ENCODE assay signal across 9 cellular contexts in genomic region chr15:59885832-59886231, GRCh38.
DNase-seq lines count a peak whose midpoint lies in the region; ATAC-seq and TF ChIP-seq lines count a peak whose summit lies in the region.
"Had no signal": no experiment of that assay in that cellular context is flagged by ENCODE, and none has a peak within 500 bp of the region (broad histone marks: within the 10 kb centered on the region; RNA-seq: fewer than 3 reads in every experiment).

No MANE protein-coding gene starts in this region.

- DNase-seq in EL (peak; percentile 42), NCI-H187 treated with DMSO at 0.1 percent for 48 hours (lab: John Stamatoyannopoulos, UW) (peak; percentile 79), SK-N-DZ (ENCODE audit: low spot score) (peak; percentile 8), nephron progenitor cell (peak; percentile 67), NCI-H2029 treated with DMSO at 0.1 percent for 48 hours (lab: John Stamatoyannopoulos, UW) (no peak), GM13976 (ENCODE audit: low spot score) (no peak)
- DNase-seq in activated CD4-positive, alpha-beta memory T cell treated with anti-CD3 and anti-CD28 coated beads, Interleukin-2, amount 10 ng/mL, durations not matched to agents 7 days and 5 days: no peak
- DNase-seq: uterus had no signal

- peak overlapping the region; percentile 50 for H3K4me3 Mint-ChIP-seq in nephron progenitor cell
- H3K4me3 Mint-ChIP-seq in activated CD4-positive, alpha-beta memory T cell treated with anti-CD3 and anti-CD28 coated beads, Interleukin-2, amount 10 ng/mL, durations not matched to agents 7 days and 5 days: no peak overlapping the region

- CTCF ChIA-PET in activated CD4-positive, alpha-beta memory T cell treated with anti-CD3 and anti-CD28 coated beads, Interleukin-2, amount 10 ng/mL, durations not matched to agents 7 days and 5 days (lab: Charles Lee): no interaction called here

- in situ Hi-C loops in GM13976 (cut with MboI; ENCODE audit: low sequenced_read_pairs, unreplicated experiment): no loop called here

- peaks cover 4% of the 10 kb centered on the region for H3K9me3 Mint-ChIP-seq in nephron progenitor cell
- H3K9me3 Mint-ChIP-seq in activated CD4-positive, alpha-beta memory T cell treated with anti-CD3 and anti-CD28 coated beads, Interleukin-2, amount 10 ng/mL, durations not matched to agents 7 days and 5 days: no peaks in the 10 kb centered on the region

- no peak for ATAC-seq in GM21619 (IDR thresholded peaks at IDR 0.05; ENCODE audit: unreplicated experiment)

- H3K27ac Mint-ChIP-seq in nephron progenitor cell: peak overlapping the region; percentile 76
- H3K27ac Mint-ChIP-seq in activated CD4-positive, alpha-beta memory T cell treated with anti-CD3 and anti-CD28 coated beads, Interleukin-2, amount 10 ng/mL, durations not matched to agents 7 days and 5 days: no peak overlapping the region

- peaks cover 37% of the 10 kb centered on the region for H3K4me1 Mint-ChIP-seq in nephron progenitor cell
- H3K4me1 Mint-ChIP-seq in activated CD4-positive, alpha-beta memory T cell treated with anti-CD3 and anti-CD28 coated beads, Interleukin-2, amount 10 ng/mL, durations not matched to agents 7 days and 5 days: no peaks in the 10 kb centered on the region

- POLR2A ChIA-PET in activated CD4-positive, alpha-beta memory T cell treated with anti-CD3 and anti-CD28 coated beads, Interleukin-2, amount 10 ng/mL, durations not matched to agents 7 days and 5 days (lab: Charles Lee): no interaction called here

- no peaks in the 10 kb centered on the region for H3K36me3 Mint-ChIP-seq in nephron progenitor cell (ENCODE audit: low read depth)
- no peaks in the 10 kb centered on the region for H3K36me3 Mint-ChIP-seq in activated CD4-positive, alpha-beta memory T cell treated with anti-CD3 and anti-CD28 coated beads, Interleukin-2, amount 10 ng/mL, durations not matched to agents 7 days and 5 days (ENCODE audit: low read depth)

- TF ChIP-seq CTCF in nephron progenitor cell (IDR thresholded peaks at IDR 0.05) (no peak), GM13976 (IDR thresholded peaks at IDR 0.05; ENCODE audit: borderline replicate concordance, control extremely low read depth, extremely low read depth, insufficient read depth, missing control alignments) (no peak)

- H3K27me3 Mint-ChIP-seq in nephron progenitor cell (ENCODE audit: low read depth, poor library complexity): peaks cover 12% of the 10 kb centered on the region
- H3K27me3 Mint-ChIP-seq in activated CD4-positive, alpha-beta memory T cell treated with anti-CD3 and anti-CD28 coated beads, Interleukin-2, amount 10 ng/mL, durations not matched to agents 7 days and 5 days: peaks cover 11% of the 10 kb centered on the region

Comparison
In these comparisons a context has a peak if more than half of its experiments do, and no peak if none do; other contexts are left out.
1. DNase-seq: peak in EL (single experiment), NCI-H187 treated with DMSO at 0.1 percent for 48 hours (single experiment), SK-N-DZ (single experiment) and nephron progenitor cell (single experiment); none in NCI-H2029 treated with DMSO at 0.1 percent for 48 hours (single experiment), activated CD4-positive, alpha-beta memory T cell treated with anti-CD3 and anti-CD28 coated beads, Interleukin-2, amount 10 ng/mL, durations not matched to agents 7 days and 5 days (single experiment) and GM13976 (single experiment).